ENCODE assay signal across 10 cellular contexts in the genomic region with DNA sequence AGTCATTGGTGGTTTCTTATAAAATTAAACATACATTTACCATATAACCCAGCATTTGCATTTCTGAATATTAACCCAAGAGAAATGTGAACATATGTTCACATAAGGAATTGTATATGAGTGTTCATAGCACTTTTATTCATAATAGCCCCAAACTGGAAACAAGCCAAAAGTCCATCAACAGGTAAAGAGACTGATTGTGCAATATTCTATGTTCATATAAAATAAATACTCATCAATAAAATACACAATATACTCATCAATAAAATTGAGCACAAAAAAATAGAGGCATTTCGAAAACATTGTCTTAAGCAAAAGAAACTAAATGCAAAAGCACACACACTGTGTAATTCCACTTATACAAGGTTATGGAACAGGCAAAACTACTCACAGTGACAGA. TPM values are rescaled to one million over a fixed set of nuclear protein-coding genes. Genes with fewer than 3 reads are reported as not detected.
"Had no signal": no experiment of that assay in that cellular context is flagged by ENCODE, and none has a peak within 500 bp of the region (broad histone marks: within the 10 kb centered on the region; RNA-seq: fewer than 3 reads in every experiment).

No MANE protein-coding gene starts in this region.

- H2AFZ ChIP-seq: GM23338 had no signal

- H3K27ac ChIP-seq: HL-60, KMS-11 had no signal

- ATAC-seq: GM23338, HCT116 had no signal

- DNase-seq: H7, KBM-7 had no signal

- H3K9ac ChIP-seq: KMS-11 had no signal

- H3K4me1 ChIP-seq: HAP-1 had no signal

- H3K36me3 ChIP-seq: HAP-1 had no signal

- H3K4me2 ChIP-seq: GM23338, KMS-11 had no signal

- H3K9me3 ChIP-seq: HAP-1 had no signal

- H3K4me3 ChIP-seq: GM23338, HAP-1 had no signal

RNA-seq across cellular contexts. Expression of gene SMIM23, which starts 3.7 kb away (rescaled TPM):
- total RNA-seq: GM23338, H4, H7, HT1080 had no signal
- polyA plus RNA-seq: GM23338, IgD-negative memory B cell had no signal
